13 cellular contexts compared by ENCODE assay signal in genomic region chr5:57117601-57118000, GRCh38. TPM values are rescaled to one million over a fixed set of nuclear protein-coding genes. Genes with fewer than 3 reads are reported as not detected.
DNase-seq lines count a peak whose midpoint lies in the region; ATAC-seq and TF ChIP-seq lines count a peak whose summit lies in the region.
"Had no signal": no experiment of that assay in that cellular context is flagged by ENCODE, and none has a peak within 500 bp of the region (broad histone marks: within the 10 kb centered on the region; RNA-seq: fewer than 3 reads in every experiment).

No MANE protein-coding gene starts in this region.

- peak; percentile 18 to 61 (median 50) for DNase-seq in CD4-positive, alpha-beta T cell
- DNase-seq in RPMI8226 (peak; percentile 32), osteoblast (ENCODE audit: insufficient read length, low spot score, missing footprints) (peak; percentile 10), progenitor cell of endocrine pancreas (ENCODE audit: low spot score, unreplicated experiment) (no peak), HEK293T (ENCODE audit: extremely low spot score) (no peak), NCI-H2029 (lab: John Stamatoyannopoulos, UW) (no peak), NCI-H774 (lab: John Stamatoyannopoulos, UW) (no peak)
- peak; percentile 32 for DNase-seq in activated T-cell treated with anti-CD3 and anti-CD28 coated beads, Interleukin-2, amount 50 U/mL, for 1 hour
- DNase-seq: aorta, GOT3, IMR-90 had no signal

- H3K27me3 ChIP-seq in CD4-positive, alpha-beta T cell (ENCODE audit: control insufficient read depth, insufficient read depth, low read length): no peaks in the 10 kb centered on the region
- no peaks in the 10 kb centered on the region for H3K27me3 ChIP-seq in osteoblast (ENCODE audit: insufficient read depth, low read length)

- peak overlapping the region; percentile 8 for H3K4me3 Mint-ChIP-seq in CD4-positive, alpha-beta T cell
- no peak overlapping the region for H3K4me3 Mint-ChIP-seq in progenitor cell of endocrine pancreas (ENCODE audit: low read depth)

- peak overlapping the region; percentile 77 for H3K27ac Mint-ChIP-seq in CD4-positive, alpha-beta T cell
- no peak overlapping the region for H3K27ac Mint-ChIP-seq in progenitor cell of endocrine pancreas

- POLR2A ChIA-PET in CD4-positive, alpha-beta T cell (lab: Charles Lee): interaction anchor here (0.9 kb wide), 1 partner anchor 167 kb away, joined by 4 read pairs; no protein-coding TSS in a partner anchor
- POLR2A ChIA-PET in HEK293T (lab: Yijun Ruan, JAX): no interaction called here

- no peak for TF ChIP-seq CTCF in CD4-positive, alpha-beta T cell (IDR thresholded peaks at IDR 0.05)
- TF ChIP-seq CTCF in osteoblast (IDR thresholded peaks at IDR 0.05; ENCODE audit: extremely low read depth, low read depth, low read length) (no peak), progenitor cell of endocrine pancreas (IDR thresholded peaks at IDR 0.05; ENCODE audit: unreplicated experiment) (no peak)

- H2AFZ ChIP-seq in osteoblast (ENCODE audit: low read length): peak overlapping the region; percentile 15
- H2AFZ ChIP-seq: PC-9 had no signal

- no peaks in the 10 kb centered on the region for H3K79me2 ChIP-seq in osteoblast (ENCODE audit: insufficient read depth, low read length)

- peak; percentile 95 for ATAC-seq in CD4-positive, alpha-beta T cell (ENCODE audit: poor library complexity)

- no peaks in the 10 kb centered on the region for H3K4me1 ChIP-seq in osteoblast (ENCODE audit: insufficient read depth, low read length)

- H3K9me3 Mint-ChIP-seq in CD4-positive, alpha-beta T cell: peaks cover under 1% of the 10 kb centered on the region
- peaks cover 2% of the 10 kb centered on the region for H3K9me3 Mint-ChIP-seq in progenitor cell of endocrine pancreas (ENCODE audit: low read depth)

- H3K36me3 ChIP-seq in osteoblast (ENCODE audit: insufficient read depth, low read length): no peaks in the 10 kb centered on the region

- no peaks in the 10 kb centered on the region for H3K36me3 Mint-ChIP-seq in CD4-positive, alpha-beta T cell (ENCODE audit: low read depth)
- no peaks in the 10 kb centered on the region for H3K36me3 Mint-ChIP-seq in progenitor cell of endocrine pancreas (ENCODE audit: insufficient read depth)

- H3K9me3 ChIP-seq in CD4-positive, alpha-beta T cell (ENCODE audit: control insufficient read depth, low read length): no peaks in the 10 kb centered on the region
- H3K9me3 ChIP-seq in osteoblast (ENCODE audit: low read depth, low read length): no peaks in the 10 kb centered on the region

- no peak overlapping the region for H3K27ac ChIP-seq in CD4-positive, alpha-beta T cell (ENCODE audit: low read depth, low read length)
- H3K27ac ChIP-seq in osteoblast (ENCODE audit: low read depth, low read length): no peak overlapping the region
- H3K27ac ChIP-seq: PC-9, skin epidermis had no signal

- no peaks in the 10 kb centered on the region for H4K20me1 ChIP-seq in osteoblast (ENCODE audit: insufficient read depth, low read length)

- no peak overlapping the region for H3K4me3 ChIP-seq in osteoblast (ENCODE audit: insufficient read depth, low read length)
- H3K4me3 ChIP-seq: PC-9, skin epidermis had no signal

- intact Hi-C loops in CD4-positive, alpha-beta T cell (cut with DNase I, micrococcal nuclease): no loop called here

- no peaks in the 10 kb centered on the region for H3K27me3 Mint-ChIP-seq in CD4-positive, alpha-beta T cell
- H3K27me3 Mint-ChIP-seq in progenitor cell of endocrine pancreas: no peaks in the 10 kb centered on the region

- no peak overlapping the region for H3K4me2 ChIP-seq in osteoblast (ENCODE audit: insufficient read depth, low read length)
- H3K4me2 ChIP-seq: PC-9 had no signal

- CTCF ChIA-PET in CD4-positive, alpha-beta T cell (lab: Charles Lee): no interaction called here
- CTCF ChIA-PET in HEK293T (lab: Yijun Ruan, JAX): no interaction called here

- peaks cover 9% of the 10 kb centered on the region for H3K4me1 Mint-ChIP-seq in CD4-positive, alpha-beta T cell (ENCODE audit: low read depth)
- no peaks in the 10 kb centered on the region for H3K4me1 Mint-ChIP-seq in progenitor cell of endocrine pancreas (ENCODE audit: low read depth)

TF ChIP-seq in HEK293T, 16 proteins besides CTCF, POLR2A, EP300 and RAD21:
- TF ChIP-seq SUZ12 (IDR thresholded peaks at IDR 0.05) (no peak), ELF4 (IDR thresholded peaks at IDR 0.05) (no peak), BHLHE40 (IDR thresholded peaks at IDR 0.05; ENCODE audit: borderline replicate concordance) (no peak), CTBP1 (IDR thresholded peaks at IDR 0.05; ENCODE audit: borderline replicate concordance) (no peak), ARNT (IDR thresholded peaks at IDR 0.05) (no peak), FOXM1 (IDR thresholded peaks at IDR 0.05; ENCODE audit: borderline replicate concordance) (no peak), HDGF (IDR thresholded peaks at IDR 0.05; ENCODE audit: borderline replicate concordance) (no peak), L3MBTL2 (conservative IDR thresholded peaks at IDR 0.05) (no peak), LEF1 (IDR thresholded peaks at IDR 0.05; ENCODE audit: borderline replicate concordance) (no peak), PKNOX1 (IDR thresholded peaks at IDR 0.05) (no peak), FOXK2 (IDR thresholded peaks at IDR 0.05) (no peak), SP1 (IDR thresholded peaks at IDR 0.05) (no peak), NFRKB (IDR thresholded peaks at IDR 0.05) (no peak), FOXA1 (IDR thresholded peaks at IDR 0.05) (no peak), TARDBP (IDR thresholded peaks at IDR 0.05) (no peak), ZNF384 (IDR thresholded peaks at IDR 0.05) (no peak)
TF ChIP-seq in HEK293T: peak in this region for 0.

RNA-seq across cellular contexts. Expression of gene GPBP1, which starts 56.3 kb away (rescaled TPM):
- total RNA-seq in CD4-positive, alpha-beta T cell: 100 to 1,000 TPM; 136 to 137 TPM
- total RNA-seq in osteoblast (56.8 and 59.2 TPM in 2 replicates), progenitor cell of endocrine pancreas (128 and 135 TPM in 2 replicates)

Comparison
In these comparisons a context has a peak if more than half of its experiments do, and no peak if none do; other contexts are left out.
1. DNase-seq: peak in CD4-positive, alpha-beta T cell (10 of 10), RPMI8226 (single experiment), activated T-cell treated with anti-CD3 and anti-CD28 coated beads, Interleukin-2, amount 50 U/mL, for 1 hour (single experiment) and osteoblast (single experiment); none in progenitor cell of endocrine pancreas (single experiment), HEK293T (single experiment), NCI-H2029 (single experiment) and NCI-H774 (single experiment).